1 cellular context compared by ENCODE assay signal in genomic region chr4:125265846-125266245, GRCh38.
TF ChIP-seq lines count a peak whose summit lies in the region.

No MANE protein-coding gene starts in this region.

TF ChIP-seq in GM23338, 12 proteins besides CTCF, POLR2A, EP300 and RAD21 (continued from another document):
- no peak for TF ChIP-seq ZNF462 (CRISPR knock-in tag; IDR thresholded peaks at IDR 0.05)
- TF ChIP-seq EZH2phosphoT487 (IDR thresholded peaks at IDR 0.05; ENCODE audit: unreplicated experiment), result no peak
- no peak for TF ChIP-seq STAT1 (IDR thresholded peaks at IDR 0.05; ENCODE audit: unreplicated experiment)
- TF ChIP-seq ZNF114 (CRISPR knock-in tag; IDR thresholded peaks at IDR 0.05), result no peak
- TF ChIP-seq NANOG (IDR thresholded peaks at IDR 0.05; ENCODE audit: borderline replicate concordance), result no peak
